Comparison of ENCODE assay signal across 24 cellular contexts in genomic region chr22:49363526-49364230, GRCh38.
"Had no signal": no experiment of that assay in that cellular context is flagged by ENCODE, and none has a peak within 500 bp of the region (broad histone marks: within the 10 kb centered on the region; RNA-seq: fewer than 3 reads in every experiment).

No MANE protein-coding gene starts in this region.

- H3K27me3 ChIP-seq: gastrocnemius medialis, neural progenitor cell, ovary, testis had no signal

- ATAC-seq: activated CD8-positive, alpha-beta T cell treated with anti-CD3 and anti-CD28 coated beads, Interleukin-2, amount 10 ng/mL, durations not matched to agents 7 days and 5 days; activated T-cell treated with anti-CD3 and anti-CD28 coated beads, Interleukin-2, amount 50 U/mL, for 72 hours; gastrocnemius medialis; left colon; naive thymus-derived CD8-positive, alpha-beta T cell; psoas muscle; right cardiac atrium; stimulated activated memory B cell treated with anti-CD40 and anti-IgM and Interleukin-4, amounts not matched to agents 10 μg/mL and 1 μg/mL and 100 μg/mL, for 72 hours had no signal

- H3K36me3 ChIP-seq: breast epithelium, esophagus squamous epithelium, gastrocnemius medialis, neural progenitor cell, ovary had no signal

- H3K4me1 ChIP-seq: breast epithelium, esophagus squamous epithelium, gastrocnemius medialis, neural progenitor cell, psoas muscle, testis had no signal

- H3K27ac ChIP-seq: breast epithelium, esophagus squamous epithelium, gastrocnemius medialis, neural progenitor cell, ovary, psoas muscle, SK-N-MC, skin epidermis, testis had no signal

- DNase-seq: activated CD4-positive, alpha-beta T cell treated with anti-CD3 and anti-CD28 coated beads, Interleukin-2, amount 10 ng/mL, durations not matched to agents 24 days and 14 days; activated CD8-positive, alpha-beta T cell treated with anti-CD3 and anti-CD28 coated beads, Interleukin-2, amount 10 ng/mL, durations not matched to agents 7 days and 5 days; activated effector memory CD4-positive, alpha-beta T cell treated with Interleukin-2 at 50 U/mL for 16 hours; activated naive CD4-positive, alpha-beta T cell treated with anti-CD3 and anti-CD28 coated beads for 36 hours; activated naive CD8-positive, alpha-beta T cell treated with anti-CD3 and anti-CD28 coated beads, Interleukin-2, amount 10 ng/mL, durations not matched to agents 7 days and 5 days; activated T-cell treated with anti-CD3 and anti-CD28 coated beads, Interleukin-2, amount 50 U/mL, for 72 hours; amniotic stem cell; endodermal cell; esophagus squamous epithelium; gastrocnemius medialis; hypothalamus; left colon; psoas muscle; stimulated activated CD4-positive, alpha-beta T cell treated with anti-CD3 and anti-CD28 coated beads, Interleukin-15, amount 100 ng/mL, for 24 hours; testis; trophoblast cell had no signal

- H3K9ac ChIP-seq: neural progenitor cell had no signal

- H3K4me3 ChIP-seq: breast epithelium, esophagus squamous epithelium, gastrocnemius medialis, neural progenitor cell, ovary, psoas muscle, SK-N-MC, skin epidermis, testis had no signal

- H3K9me3 ChIP-seq: breast epithelium, esophagus squamous epithelium, gastrocnemius medialis, ovary, psoas muscle, testis had no signal
